Comparison of ENCODE assay signal across 14 cellular contexts in genomic region chr1:201584510-201584991, GRCh38. TPM values are rescaled to one million over a fixed set of nuclear protein-coding genes. Genes with fewer than 3 reads are reported as not detected.
DNase-seq lines count a peak whose midpoint lies in the region; ATAC-seq and TF ChIP-seq lines count a peak whose summit lies in the region.
"Had no signal": no experiment of that assay in that cellular context is flagged by ENCODE, and none has a peak within 500 bp of the region (broad histone marks: within the 10 kb centered on the region; RNA-seq: fewer than 3 reads in every experiment).

No MANE protein-coding gene starts in this region.

- TF ChIP-seq CTCF in choroid plexus epithelial cell (conservative IDR thresholded peaks at IDR 0.05; ENCODE audit: low read depth, low read length): no peak
- TF ChIP-seq CTCF in mesothelial cell of epicardium (IDR thresholded peaks at IDR 0.05; ENCODE audit: unreplicated experiment): no peak

- peaks cover 87% of the 10 kb centered on the region for H3K79me2 ChIP-seq in GM23248 (ENCODE audit: insufficient read depth)

- peak overlapping the region; percentile 80 for H3K27ac ChIP-seq in GM23248

- H3K9me2 ChIP-seq in GM23248 (ENCODE audit: insufficient read depth): no peaks in the 10 kb centered on the region

- no peaks in the 10 kb centered on the region for H3K4me1 Mint-ChIP-seq in activated T-cell treated with anti-CD3 and anti-CD28 coated beads, Interleukin-2, amount 50 U/mL, for 72 hours (ENCODE audit: low read depth)
- H3K4me1 Mint-ChIP-seq in mesothelial cell of epicardium: peaks cover 14% of the 10 kb centered on the region
- H3K4me1 Mint-ChIP-seq: immature natural killer cell had no signal

- H3K9ac ChIP-seq in GM23248: peak overlapping the region; percentile 69

- H3K9me3 ChIP-seq in GM23248 (ENCODE audit: low read depth): no peaks in the 10 kb centered on the region
- H3K9me3 ChIP-seq: thyroid gland had no signal

- ATAC-seq in activated T-cell treated with anti-CD3 and anti-CD28 coated beads, Interleukin-2, amount 50 U/mL, for 72 hours (replicated peaks in 1 of 2): no peak

- H3K36me3 ChIP-seq in GM23248 (ENCODE audit: low read depth): 0 out of 2 replicates have a peak, but pooled peaks cover 3% of the 10 kb centered on the region
- H3K36me3 ChIP-seq: thyroid gland had no signal

- no peaks in the 10 kb centered on the region for H3K27me3 ChIP-seq in GM23248 (replicated peaks; ENCODE audit: insufficient read depth)
- H3K27me3 ChIP-seq: thyroid gland had no signal

- DNase-seq in GM23248 (peak; percentile 86), choroid plexus epithelial cell (ENCODE audit: low read depth) (peak; percentile 37), hepatic stellate cell (ENCODE audit: low spot score) (peak; percentile 68), stromal cell of bone marrow (ENCODE audit: low read depth) (peak; percentile 81), NCI-H1048 (lab: John Stamatoyannopoulos, UW) (no peak), mesothelial cell of epicardium (ENCODE audit: low spot score in 2 of 2, unreplicated experiment in 2 of 2) (no peak)
- no peak for DNase-seq in effector CD4-positive, alpha-beta T cell
- DNase-seq in activated T-cell treated with anti-CD3 and anti-CD28 coated beads, Interleukin-2, amount 50 U/mL, for 72 hours: no peak
- DNase-seq: activated CD4-positive, alpha-beta T cell treated with anti-CD3 and anti-CD28 coated beads for 4 hours; activated naive CD4-positive, alpha-beta T cell treated with Interleukin-2 at 50 U/mL for 16 hours; effector CD8-positive, alpha-beta T cell; immature natural killer cell; NCI-H524; thyroid gland had no signal

- H2AFZ ChIP-seq in GM23248: no peak overlapping the region

- no peak overlapping the region for H3K4me3 ChIP-seq in GM23248
- no peak overlapping the region for H3K4me3 ChIP-seq in choroid plexus epithelial cell (ENCODE audit: low read depth, low read length)
- H3K4me3 ChIP-seq: thyroid gland had no signal

- no peaks in the 10 kb centered on the region for H3K9me3 Mint-ChIP-seq in activated T-cell treated with anti-CD3 and anti-CD28 coated beads, Interleukin-2, amount 50 U/mL, for 72 hours
- peaks cover 5% of the 10 kb centered on the region for H3K9me3 Mint-ChIP-seq in mesothelial cell of epicardium
- H3K9me3 Mint-ChIP-seq: immature natural killer cell had no signal

- no peak overlapping the region for H3K27ac Mint-ChIP-seq in activated T-cell treated with anti-CD3 and anti-CD28 coated beads, Interleukin-2, amount 50 U/mL, for 72 hours
- H3K27ac Mint-ChIP-seq in mesothelial cell of epicardium: no peak overlapping the region
- H3K27ac Mint-ChIP-seq: immature natural killer cell had no signal

- H3K27me3 Mint-ChIP-seq in activated T-cell treated with anti-CD3 and anti-CD28 coated beads, Interleukin-2, amount 50 U/mL, for 72 hours (ENCODE audit: low read depth): peaks cover 28% of the 10 kb centered on the region
- no peaks in the 10 kb centered on the region for H3K27me3 Mint-ChIP-seq in mesothelial cell of epicardium (ENCODE audit: low read depth)

- no peaks in the 10 kb centered on the region for H4K20me1 ChIP-seq in GM23248 (ENCODE audit: insufficient read depth)

- in situ Hi-C loops in GM23248 (cut with MboI): no loop called here

- peaks cover 56% of the 10 kb centered on the region for H3K4me1 ChIP-seq in GM23248 (ENCODE audit: insufficient read depth)

- H3K36me3 Mint-ChIP-seq in activated T-cell treated with anti-CD3 and anti-CD28 coated beads, Interleukin-2, amount 50 U/mL, for 72 hours (ENCODE audit: insufficient read depth in 2 of 2): peaks cover 0 to 1% of the 10 kb centered on the region in 2 donors
- peaks cover 13% of the 10 kb centered on the region for H3K36me3 Mint-ChIP-seq in mesothelial cell of epicardium
- H3K36me3 Mint-ChIP-seq: immature natural killer cell had no signal

- 4 to 5% methylated on average over 4 of the region's 4 CpGs for WGBS in GM23248 (ENCODE audit: low coverage in 1 of 2, low lambda C conversion rate in 2 of 2, missing lambda C conversion rate in 2 of 2), 2 experiments

- peak overlapping the region; percentile 34 for H3K4me2 ChIP-seq in GM23248 (ENCODE audit: unreplicated experiment)

- peaks cover 59% of the 10 kb centered on the region for H3F3A ChIP-seq in GM23248 (ENCODE audit: insufficient read depth)

- H3K4me3 Mint-ChIP-seq in activated T-cell treated with anti-CD3 and anti-CD28 coated beads, Interleukin-2, amount 50 U/mL, for 72 hours: no peak overlapping the region
- H3K4me3 Mint-ChIP-seq in mesothelial cell of epicardium: no peak overlapping the region
- H3K4me3 Mint-ChIP-seq: immature natural killer cell had no signal

RNA-seq across cellular contexts. Expression of gene NAV1, which starts 45.6 kb away (rescaled TPM):
- total RNA-seq in GM23248 (2014; rRNA removed; shearing (Covaris generic)): 79.0 and 81.8 TPM in 2 replicates
- polyA plus RNA-seq in GM23248 (2016; fragmentation: Nextera tagmentation; extraction: Ambion mirVana): 74.7 and 75.6 TPM in 2 replicates
- total RNA-seq in activated T-cell treated with anti-CD3 and anti-CD28 coated beads, Interleukin-2, amount 50 U/mL, for 72 hours: 1 to 10 TPM; 6.2 to 6.3 TPM
- total RNA-seq in mesothelial cell of epicardium: 88.8 to 95.9 TPM (median 95.4 TPM) in 3 replicates

Comparison
In these comparisons a context has a peak if more than half of its experiments do, and no peak if none do; other contexts are left out.
1. DNase-seq: peak in GM23248 (single experiment), choroid plexus epithelial cell (single experiment), hepatic stellate cell (single experiment) and stromal cell of bone marrow (single experiment); none in effector CD4-positive, alpha-beta T cell (single experiment), NCI-H1048 (single experiment), activated T-cell treated with anti-CD3 and anti-CD28 coated beads, Interleukin-2, amount 50 U/mL, for 72 hours (0 of 2) and mesothelial cell of epicardium (0 of 2).
2. RNA of gene NAV1, which starts 45.6 kb away (total RNA-seq): 88.8 to 95.9 TPM in mesothelial cell of epicardium and 79.0 to 81.8 TPM in GM23248; 6.2 to 6.3 TPM in activated T-cell treated with anti-CD3 and anti-CD28 coated beads, Interleukin-2, amount 50 U/mL, for 72 hours; every median in the first group is over 10 times any median in the second.